ENCODE assay signal across 8 cellular contexts in the genomic region with DNA sequence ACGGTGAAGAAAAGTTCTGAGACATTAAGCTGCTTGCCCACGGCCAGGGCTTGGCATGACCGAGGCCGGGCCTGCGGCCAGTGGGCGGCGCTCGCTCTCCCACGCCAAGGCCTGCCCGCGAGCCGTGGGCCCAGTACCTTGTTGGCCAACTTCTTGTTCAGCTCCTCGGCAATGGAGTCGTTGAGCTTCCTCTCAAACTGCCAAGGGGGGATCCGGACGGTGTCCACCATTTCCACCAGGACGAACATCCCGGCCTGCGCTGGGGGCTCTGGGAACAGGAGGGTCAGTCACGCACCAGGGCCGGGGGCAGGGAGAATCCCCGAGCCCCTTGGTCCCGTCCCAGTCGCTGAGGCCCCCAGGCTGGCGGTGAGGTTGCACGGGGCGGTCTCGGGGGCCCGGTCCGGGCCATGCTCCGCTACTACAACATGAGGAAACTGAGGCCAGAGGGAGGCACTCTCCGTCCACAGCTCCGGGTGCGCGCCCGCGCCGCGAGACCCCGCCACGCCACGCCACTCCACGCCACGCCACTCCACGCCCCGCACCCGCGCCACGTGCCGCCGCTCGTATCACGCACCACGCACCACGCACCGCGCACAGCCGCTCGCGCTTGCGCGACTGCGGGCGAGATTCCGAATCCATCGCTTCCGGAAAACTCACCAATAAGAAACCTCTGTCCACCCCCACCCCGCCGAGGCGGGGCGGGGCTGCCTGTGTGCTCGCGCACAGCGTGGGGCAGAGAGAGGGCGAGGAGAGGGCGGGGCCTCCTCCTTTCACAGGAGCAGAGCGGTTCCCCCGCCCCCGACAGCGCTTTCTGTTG. TPM values are rescaled to one million over a fixed set of nuclear protein-coding genes. Genes with fewer than 3 reads are reported as not detected.
DNase-seq lines count a peak whose midpoint lies in the region; ATAC-seq, FAIRE-seq and TF ChIP-seq lines count a peak whose summit lies in the region.

A gene with protein sequence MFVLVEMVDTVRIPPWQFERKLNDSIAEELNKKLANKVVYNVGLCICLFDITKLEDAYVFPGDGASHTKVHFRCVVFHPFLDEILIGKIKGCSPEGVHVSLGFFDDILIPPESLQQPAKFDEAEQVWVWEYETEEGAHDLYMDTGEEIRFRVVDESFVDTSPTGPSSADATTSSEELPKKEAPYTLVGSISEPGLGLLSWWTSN (minus strand): TSS at position 617 of the 817 bp plus-strand sequence. CDS start 369 bp downstream, at position 248.

- peaks cover 19% of the 10 kb centered on the region for H3K4me1 ChIP-seq in OCI-LY3 (ENCODE audit: low read length)
- H3K4me1 ChIP-seq in endothelial cell of umbilical vein (ENCODE audit: control insufficient read depth, extremely low read depth, insufficient read depth, low read length), result peaks cover 11% of the 10 kb centered on the region

- peak; percentile 98 for FAIRE-seq in endothelial cell of umbilical vein (lab: Jason Lieb, UNC)

- peak within 1 kb of the TSS; percentile 89 for H3K4me3 ChIP-seq in OCI-LY3 (ENCODE audit: low read length)
- H3K4me3 ChIP-seq in endothelial cell of umbilical vein (replicated peaks in 1 of 3; ENCODE audit: insufficient read depth in 1 of 3, low read depth in 1 of 3, low read length in 3 of 3), result peak within 1 kb of the TSS; percentile 54 to 88 (median 78)

- peak; percentile 96 for TF ChIP-seq CTCF in OCI-LY3 (IDR thresholded peaks at IDR 0.05; ENCODE audit: low read depth, low read length)
- TF ChIP-seq CTCF in endothelial cell of umbilical vein (IDR thresholded peaks at IDR 0.05; ENCODE audit: extremely low read depth in 1 of 2, insufficient read depth in 1 of 2, low read depth in 1 of 2, low read length in 2 of 2), result peak; percentile 72 to 82

- no peaks in the 10 kb centered on the region for H3K9me1 ChIP-seq in endothelial cell of umbilical vein (replicated peaks; ENCODE audit: control insufficient read depth, extremely low read depth, insufficient read depth, low read length)

- DNase-seq in DMS 273 treated with DMSO at 0.1 percent for 48 hours (lab: John Stamatoyannopoulos, UW) (peak; percentile 87), HuH-7.5 (ENCODE audit: low spot score) (peak; percentile 95), endothelial cell of umbilical vein (ENCODE audit: low read depth, low spot score) (peak; percentile 98), middle frontal gyrus (ENCODE audit: extremely low spot score, low spot score) (peak; percentile 93)
- DNase-seq in activated CD8-positive, alpha-beta memory T cell treated with anti-CD3 and anti-CD28 coated beads, Interleukin-2, amount 50 U/mL, for 48 hours, result peak; percentile 97
- peak; percentile 97 to 98 for DNase-seq in stimulated activated CD8-positive, alpha-beta memory T cell treated with anti-CD3 and anti-CD28 coated beads, Interleukin-2, amount 100 ng/mL, for 48 hours (ENCODE audit: low read depth in 2 of 2)

- CTCF ChIA-PET in endothelial cell of umbilical vein (lab: Charles Lee), result interaction anchor here (0.6 to 2.4 kb wide), 26 partner anchors 9 to 258 kb away, joined by 3 to 61 read pairs (median 5); a partner anchor contains a TSS

- H3K27ac ChIP-seq in OCI-LY3 (ENCODE audit: low read length), result peak within 1 kb of the TSS; percentile 50
- peak within 1 kb of the TSS; percentile 58 for H3K27ac ChIP-seq in endothelial cell of umbilical vein (ENCODE audit: insufficient read depth, low read depth, low read length)

- H4K20me1 ChIP-seq in OCI-LY3 (ENCODE audit: insufficient read depth, low read length), result peaks cover 18% of the 10 kb centered on the region; the same call in 1 of the 2 replicates
- H4K20me1 ChIP-seq in endothelial cell of umbilical vein (replicated peaks; ENCODE audit: control insufficient read depth, extremely low read depth, insufficient read depth, low read length), result no peaks in the 10 kb centered on the region

- peak within 1 kb of the TSS; percentile 95 for H3K9ac ChIP-seq in OCI-LY3 (ENCODE audit: low read length)
- H3K9ac ChIP-seq in endothelial cell of umbilical vein (replicated peaks; ENCODE audit: extremely low read depth, insufficient read depth, low read length), result peak within 1 kb of the TSS; percentile 90

- peak; percentile 89 for ATAC-seq in GM21515 (IDR thresholded peaks at IDR 0.05; ENCODE audit: unreplicated experiment)

- H3K36me3 ChIP-seq in OCI-LY3 (replicated peaks; ENCODE audit: low read depth, low read length) (peaks cover 20% of the 10 kb centered on the region), endothelial cell of umbilical vein (ENCODE audit: control insufficient read depth in 2 of 2, extremely low read depth in 1 of 2, insufficient read depth in 2 of 2, low read length in 2 of 2) (peaks cover 0 to 8% of the 10 kb centered on the region in 2 experiments)

- peak within 1 kb of the TSS; percentile 85 for H2AFZ ChIP-seq in OCI-LY3 (ENCODE audit: low read depth, low read length)
- H2AFZ ChIP-seq in endothelial cell of umbilical vein (ENCODE audit: low read depth, low read length), result peak within 1 kb of the TSS; percentile 78

- H3K9me3 ChIP-seq in OCI-LY3 (ENCODE audit: insufficient read depth, low read length), result no peaks in the 10 kb centered on the region
- no peaks in the 10 kb centered on the region for H3K9me3 ChIP-seq in endothelial cell of umbilical vein (replicated peaks; ENCODE audit: control insufficient read depth, insufficient read depth, low read length)

- TF ChIP-seq POLR2A in endothelial cell of umbilical vein (IDR thresholded peaks at IDR 0.05; ENCODE audit: low read depth, low read length), result peak; percentile 20

- H3K79me2 ChIP-seq in OCI-LY3 (ENCODE audit: low read length) (peaks cover 52% of the 10 kb centered on the region), endothelial cell of umbilical vein (ENCODE audit: control insufficient read depth, insufficient read depth, low read length) (peaks cover 42% of the 10 kb centered on the region)

- H3K27me3 ChIP-seq in OCI-LY3 (ENCODE audit: low read depth, low read length) (no peaks in the 10 kb centered on the region), endothelial cell of umbilical vein (ENCODE audit: control insufficient read depth in 2 of 2, insufficient read depth in 2 of 2, low read length in 2 of 2) (no peaks in the 10 kb centered on the region)

- BruUV-seq in endothelial cell of umbilical vein (replicated peaks; lab: Mats Ljungman, UMichigan), result TSS peak; percentile 44

- intact Hi-C loops in endothelial cell of umbilical vein (cut with micrococcal nuclease), result loop anchor here (1.0 kb wide), 2 partner anchors 45 to 53 kb away; a partner anchor contains a TSS

- dilution Hi-C loops in endothelial cell of umbilical vein (cut with MboI; ENCODE audit: extremely low pct_ligation_motif_present, low sequenced_read_pairs), result no loop called here

- H3K4me2 ChIP-seq in OCI-LY3 (ENCODE audit: low read length) (peak within 1 kb of the TSS; percentile 98), endothelial cell of umbilical vein (ENCODE audit: insufficient read depth, low read length) (peak within 1 kb of the TSS; percentile 95)

- POLR2A ChIA-PET in endothelial cell of umbilical vein (lab: Charles Lee), result interaction anchor here (0.8 to 1.2 kb wide), 4 partner anchors 46 to 77 kb away, joined by 3 to 9 read pairs (median 4); a partner anchor contains a TSS

TF ChIP-seq in endothelial cell of umbilical vein, 7 proteins besides CTCF, POLR2A, EP300 and RAD21:
- TF ChIP-seq MYC (IDR thresholded peaks at IDR 0.05; ENCODE audit: low read depth, low read length) (peak; percentile 78), POLR2AphosphoS5 (IDR thresholded peaks at IDR 0.05; ENCODE audit: insufficient read depth, low read depth, low read length) (peak; percentile 77), JUN (IDR thresholded peaks at IDR 0.05; ENCODE audit: borderline replicate concordance, insufficient read depth, insufficient read length, low read depth) (no peak)

RNA-seq across cellular contexts. Expression of the gene that starts here (rescaled TPM):
- 39.4 and 42.3 TPM in 2 replicates for total RNA-seq in endothelial cell of umbilical vein
- polyA plus RNA-seq in endothelial cell of umbilical vein, result 31.2 and 33.5 TPM in 2 replicates
- polyA plus RNA-seq in endothelial cell of umbilical vein (2011; cell fraction: cytosol; rRNA removed), result 34.1 and 38.6 TPM in 2 replicates
- polyA plus RNA-seq in endothelial cell of umbilical vein (2011; cell fraction: nucleus; rRNA removed), result 21.3 and 21.6 TPM in 2 replicates
- 31.3 and 49.1 TPM in 2 replicates for polyA plus RNA-seq in endothelial cell of umbilical vein (2012)
- 27.3 and 37.1 TPM in 2 replicates for polyA minus RNA-seq in endothelial cell of umbilical vein
- polyA minus RNA-seq in endothelial cell of umbilical vein (2011; cell fraction: cytosol; rRNA and poly(A)+ RNA removed), result 12.7 TPM
- polyA minus RNA-seq in endothelial cell of umbilical vein (2011; cell fraction: nucleus; rRNA and poly(A)+ RNA removed), result 13.7 and 17.2 TPM in 2 replicates

Comparison
In these comparisons a context has a peak if more than half of its experiments do, and no peak if none do; other contexts are left out.
1. Peak in every context shown above with its lines: DNase-seq, ATAC-seq, H3K4me3 ChIP-seq and H3K27ac ChIP-seq.